In the genomic region with DNA sequence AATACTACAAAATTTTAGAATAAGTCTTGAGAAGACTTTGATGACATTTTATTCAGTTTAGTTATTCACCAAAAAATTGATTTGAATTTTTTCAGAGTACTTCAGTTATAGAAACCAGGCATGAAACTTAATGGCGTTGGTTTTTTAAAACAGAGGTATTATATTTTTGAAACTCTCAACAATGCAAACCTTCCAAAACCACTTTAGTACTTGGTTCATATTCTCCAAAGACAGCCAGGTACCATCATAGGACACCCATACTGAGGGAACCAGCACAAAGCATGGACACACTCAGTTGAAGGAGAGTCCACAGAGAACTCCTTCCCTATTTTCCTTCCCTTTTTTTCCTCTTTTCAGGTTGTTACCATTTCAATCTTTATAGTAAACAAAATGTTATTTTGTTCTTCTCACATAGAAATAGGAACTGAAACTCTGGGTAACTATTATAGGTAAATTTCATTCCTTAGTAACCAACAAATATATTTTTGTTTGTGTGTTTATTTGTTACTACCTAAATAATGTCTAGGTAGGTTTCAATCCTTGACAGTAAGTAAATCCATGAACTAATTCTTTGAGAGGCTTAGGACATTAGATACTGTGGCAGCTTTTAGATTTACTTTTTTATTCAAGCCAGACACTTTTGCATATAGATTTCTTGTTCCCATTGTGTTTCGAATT, we compare ENCODE assay signal across 14 cellular contexts.
A peak's percentile ranks its signal among the peaks of the same experiment; 100 is the strongest.
DNase-seq lines count a peak whose midpoint lies in the region; ATAC-seq and TF ChIP-seq lines count a peak whose summit lies in the region.
"Had no signal": no experiment of that assay in that cellular context is flagged by ENCODE, and none has a peak within 500 bp of the region (broad histone marks: within the 10 kb centered on the region; RNA-seq: fewer than 3 reads in every experiment).

No MANE protein-coding gene starts in this region.

- no peaks in the 10 kb centered on the region for H3K4me1 ChIP-seq in upper lobe of right lung
- no peaks in the 10 kb centered on the region for H3K4me1 ChIP-seq in left lung

- H3K27me3 ChIP-seq in upper lobe of right lung (no peaks in the 10 kb centered on the region), left lung (no peaks in the 10 kb centered on the region)

- H3K4me3 ChIP-seq in upper lobe of right lung (no peak overlapping the region), left lung (no peak overlapping the region)

- no peak for TF ChIP-seq CTCF in upper lobe of right lung (IDR thresholded peaks at IDR 0.05)
- TF ChIP-seq CTCF in left lung (IDR thresholded peaks at IDR 0.05): no peak

- H3K9me3 ChIP-seq in upper lobe of right lung (no peaks in the 10 kb centered on the region), left lung (no peaks in the 10 kb centered on the region)

- ATAC-seq in GM19351 (IDR thresholded peaks at IDR 0.05; ENCODE audit: unreplicated experiment) (peak; percentile 71), HG03135 (IDR thresholded peaks at IDR 0.05; ENCODE audit: unreplicated experiment) (peak; percentile 64), HG03565 (IDR thresholded peaks at IDR 0.05; ENCODE audit: unreplicated experiment) (peak; percentile 39), upper lobe of right lung (no peak), HG02588 (IDR thresholded peaks at IDR 0.05; ENCODE audit: unreplicated experiment) (no peak), left lung (no peak)
- ATAC-seq: Panc1 had no signal

- H3K27ac ChIP-seq in upper lobe of right lung: no peak overlapping the region
- no peak overlapping the region for H3K27ac ChIP-seq in left lung

- intact Hi-C loops in upper lobe of right lung (cut with DNase I): no loop called here
- intact Hi-C loops in left lung (cut with DNase I): no loop called here

- DNase-seq in upper lobe of right lung: no peak
- no peak for DNase-seq in left lung
- no peak for DNase-seq in NCI-H2227 (lab: John Stamatoyannopoulos, UW; ENCODE audit: unreplicated experiment)
- DNase-seq: COR-L47, HFFc6, NCI-H1417, NCI-H187 treated with DMSO at 0.1 percent for 48 hours, NCI-H446 treated with DMSO at 0.1 percent for 48 hours, SW 1271 had no signal

- H3K36me3 ChIP-seq in upper lobe of right lung: no peaks in the 10 kb centered on the region
- H3K36me3 ChIP-seq in left lung: no peaks in the 10 kb centered on the region

Comparison
In these comparisons a context has a peak if more than half of its experiments do, and no peak if none do; other contexts are left out.
1. ATAC-seq: peak in GM19351 (single experiment), HG03135 (single experiment) and HG03565 (single experiment); none in upper lobe of right lung (single experiment), HG02588 (single experiment) and left lung (single experiment).